ENCODE assay signal across 23 cellular contexts in genomic region chr6:20802596-20802995, GRCh38.
"Had no signal": no experiment of that assay in that cellular context is flagged by ENCODE, and none has a peak within 500 bp of the region (broad histone marks: within the 10 kb centered on the region; RNA-seq: fewer than 3 reads in every experiment).

No MANE protein-coding gene starts in this region.

- H3K4me3 ChIP-seq: adrenal gland, gastroesophageal sphincter, thyroid gland had no signal

- H3K79me2 ChIP-seq: parathyroid adenoma had no signal

- ATAC-seq: activated CD4-positive, alpha-beta T cell treated with anti-CD3 and anti-CD28 coated beads for 36 hours; activated naive CD4-positive, alpha-beta T cell treated with anti-CD3 and anti-CD28 coated beads, Interleukin-2, amount 50 U/mL, for 72 hours; activated T-helper 17 cell treated with anti-CD3 and anti-CD28 coated beads, Interleukin-2, amount 50 U/mL, for 72 hours; esophagus mucosa; gastroesophageal sphincter; right cardiac atrium had no signal

- H3K27ac ChIP-seq: adrenal gland, gastroesophageal sphincter, parathyroid adenoma, thyroid gland had no signal

- H3K27ac Mint-ChIP-seq: activated CD4-positive, alpha-beta T cell treated with anti-CD3 and anti-CD28 coated beads for 36 hours; activated naive CD4-positive, alpha-beta T cell treated with anti-CD3 and anti-CD28 coated beads, Interleukin-2, amount 50 U/mL, for 72 hours; activated T-cell treated with anti-CD3 and anti-CD28 coated beads, Interleukin-2, amount 50 U/mL, for 24 hours; activated T-helper 17 cell treated with anti-CD3 and anti-CD28 coated beads, Interleukin-2, amount 50 U/mL, for 72 hours; memory B cell; stimulated activated naive CD8-positive, alpha-beta T cell treated with anti-CD3 and anti-CD28 coated beads, Interleukin-15, Interleukin-2, amounts not matched to agents 100 ng/mL and 50 ng/mL, for 24 hours had no signal

- H3K27me3 Mint-ChIP-seq: activated CD4-positive, alpha-beta T cell treated with anti-CD3 and anti-CD28 coated beads for 36 hours; activated T-cell treated with anti-CD3 and anti-CD28 coated beads, Interleukin-2, amount 50 U/mL, for 24 hours; activated T-helper 17 cell treated with anti-CD3 and anti-CD28 coated beads, Interleukin-2, amount 50 U/mL, for 72 hours; memory B cell; stimulated activated naive CD8-positive, alpha-beta T cell treated with anti-CD3 and anti-CD28 coated beads, Interleukin-15, Interleukin-2, amounts not matched to agents 100 ng/mL and 50 ng/mL, for 24 hours had no signal

- H3K9ac ChIP-seq: parathyroid adenoma had no signal

- H3K4me3 Mint-ChIP-seq: activated CD4-positive, alpha-beta T cell treated with anti-CD3 and anti-CD28 coated beads for 36 hours; activated T-cell treated with anti-CD3 and anti-CD28 coated beads, Interleukin-2, amount 50 U/mL, for 24 hours; activated T-helper 17 cell treated with anti-CD3 and anti-CD28 coated beads, Interleukin-2, amount 50 U/mL, for 72 hours; memory B cell; stimulated activated naive CD8-positive, alpha-beta T cell treated with anti-CD3 and anti-CD28 coated beads, Interleukin-15, Interleukin-2, amounts not matched to agents 100 ng/mL and 50 ng/mL, for 24 hours had no signal

- H3K4me1 Mint-ChIP-seq: activated T-helper 17 cell treated with anti-CD3 and anti-CD28 coated beads, Interleukin-2, amount 50 U/mL, for 72 hours; memory B cell had no signal

- DNase-seq: activated CD4-positive, alpha-beta T cell treated with anti-CD3 and anti-CD28 coated beads for 36 hours; activated CD4-positive, alpha-beta T cell treated with anti-CD3 and anti-CD28 coated beads, Interleukin-2, amount 50 U/mL, for 4 hours; activated CD8-positive, alpha-beta memory T cell treated with anti-CD3 and anti-CD28 coated beads for 24 hours; activated CD8-positive, alpha-beta memory T cell treated with anti-CD3 and anti-CD28 coated beads, Interleukin-2, amount 50 U/mL, for 4 hours; activated T-cell treated with anti-CD3 and anti-CD28 coated beads, Interleukin-2, amount 50 U/mL, for 24 hours; adrenal gland; central memory CD4-positive, alpha-beta T cell; effector memory CD4-positive, alpha-beta T cell; head of caudate nucleus; islet precursor cell; left cardiac atrium; nucleus accumbens; right cardiac atrium; stimulated activated CD4-positive, alpha-beta T cell treated with anti-CD3 and anti-CD28 coated beads, Interleukin-1b, Interleukin-23, amount 100 ng/mL, for 48 hours; substantia nigra; thyroid gland had no signal

- H3K9me3 ChIP-seq: thyroid gland had no signal

- H3K4me1 ChIP-seq: adrenal gland, parathyroid adenoma had no signal

- H3K27me3 ChIP-seq: adrenal gland, gastroesophageal sphincter, thyroid gland had no signal

- H2AFZ ChIP-seq: parathyroid adenoma had no signal

- H3K36me3 ChIP-seq: adrenal gland, thyroid gland had no signal
